In genomic region chr11:133830931-133831907, GRCh38 we compare ENCODE assay signal across 11 cellular contexts. TPM values are rescaled to one million over a fixed set of nuclear protein-coding genes. Genes with fewer than 3 reads are reported as not detected.
DNase-seq lines count a peak whose midpoint lies in the region; ATAC-seq and TF ChIP-seq lines count a peak whose summit lies in the region.
"Had no signal": no experiment of that assay in that cellular context is flagged by ENCODE, and none has a peak within 500 bp of the region (broad histone marks: within the 10 kb centered on the region; RNA-seq: fewer than 3 reads in every experiment).

No MANE protein-coding gene starts in this region.

- H3K4ac ChIP-seq in neuronal stem cell (ENCODE audit: low read length): no peak overlapping the region

- ATAC-seq in HG02938 (IDR thresholded peaks at IDR 0.05; ENCODE audit: unreplicated experiment) (no peak), HG02759 (IDR thresholded peaks at IDR 0.05; ENCODE audit: unreplicated experiment) (no peak)

- no peak overlapping the region for H2BK12ac ChIP-seq in neuronal stem cell (ENCODE audit: low read length)

- no peak overlapping the region for H3K4me3 ChIP-seq in neuronal stem cell (ENCODE audit: low read length in 2 of 2)
- H3K4me3 ChIP-seq: BLaER1 had no signal

- peaks cover 7% of the 10 kb centered on the region for H3K4me1 Mint-ChIP-seq in glutamatergic neuron (ENCODE audit: low read depth, unreplicated experiment)

- H2BK5ac ChIP-seq in neuronal stem cell (ENCODE audit: low read length): no peak overlapping the region

- H2BK120ac ChIP-seq in neuronal stem cell (ENCODE audit: low read depth, low read length): no peak overlapping the region

- no peaks in the 10 kb centered on the region for H3K27me3 ChIP-seq in neuronal stem cell (ENCODE audit: control insufficient read depth in 3 of 3, insufficient read depth in 3 of 3, low read depth in 1 of 3, low read length in 3 of 3)
- H3K27me3 ChIP-seq: BLaER1 had no signal

- peaks cover 14% of the 10 kb centered on the region for H3K27me3 Mint-ChIP-seq in glutamatergic neuron (ENCODE audit: unreplicated experiment)

- H3K36me3 ChIP-seq in neuronal stem cell (replicated peaks in 1 of 2; ENCODE audit: control insufficient read depth in 2 of 2, insufficient read depth in 2 of 2, low read length in 2 of 2): no peaks in the 10 kb centered on the region
- H3K36me3 ChIP-seq: BLaER1 had no signal

- H3K4me3 Mint-ChIP-seq in glutamatergic neuron (ENCODE audit: unreplicated experiment): no peak overlapping the region

- no peak overlapping the region for H3K27ac Mint-ChIP-seq in glutamatergic neuron (ENCODE audit: unreplicated experiment)

- no peaks in the 10 kb centered on the region for H3K79me1 ChIP-seq in neuronal stem cell (ENCODE audit: low read depth, low read length)

- DNase-seq in stimulated activated CD4-positive, alpha-beta T cell treated with anti-CD3 and anti-CD28 coated beads, Interleukin-15, amount 100 ng/mL, for 24 hours: peak; percentile 13
- DNase-seq in stimulated activated CD4-positive, alpha-beta T cell treated with anti-CD3 and anti-CD28 coated beads, Interleukin-2, amount 100 ng/mL, for 48 hours: no peak
- DNase-seq in NCI-H748 (lab: John Stamatoyannopoulos, UW; ENCODE audit: unreplicated experiment) (peak; percentile 53), glutamatergic neuron (peak; percentile 52), neuronal stem cell (ENCODE audit: low spot score) (no peak)
- DNase-seq in activated CD4-positive, alpha-beta T cell treated with anti-CD3 and anti-CD28 coated beads, Interleukin-2, amount 50 U/mL, for 4 hours: no peak

- no peak overlapping the region for H2AK5ac ChIP-seq in neuronal stem cell (ENCODE audit: low read depth, low read length)

- no peak overlapping the region for H3K9ac ChIP-seq in neuronal stem cell (ENCODE audit: low read depth, low read length, poor library complexity)
- H3K9ac ChIP-seq: BLaER1 had no signal

- no peak overlapping the region for H3K14ac ChIP-seq in neuronal stem cell (ENCODE audit: low read length)

- no peaks in the 10 kb centered on the region for H3K36me3 Mint-ChIP-seq in glutamatergic neuron (ENCODE audit: unreplicated experiment)

- no peaks in the 10 kb centered on the region for H3K9me3 ChIP-seq in neuronal stem cell (replicated peaks in 1 of 2; ENCODE audit: control insufficient read depth in 2 of 2, insufficient read depth in 1 of 2, low read depth in 1 of 2, low read length in 2 of 2)
- H3K9me3 ChIP-seq: BLaER1 had no signal

- no peaks in the 10 kb centered on the region for H3K4me1 ChIP-seq in neuronal stem cell (ENCODE audit: control insufficient read depth in 2 of 2, insufficient read depth in 1 of 2, low read depth in 1 of 2, low read length in 2 of 2)

- H2AFZ ChIP-seq in neuronal stem cell (ENCODE audit: low read length): no peak overlapping the region

- no peak overlapping the region for H3K27ac ChIP-seq in neuronal stem cell (replicated peaks; ENCODE audit: low read length)
- H3K27ac ChIP-seq: BLaER1 had no signal

- no peak overlapping the region for H4K8ac ChIP-seq in neuronal stem cell (ENCODE audit: low read depth, low read length)

- no CpG with 5 or more reads among the region's 8 CpGs for WGBS in neuronal stem cell (ENCODE audit: extremely low coverage in 2 of 2, insufficient read length in 2 of 2, insufficient replicate concordance in 1 of 2), 2 donors

- H3K4me2 ChIP-seq in neuronal stem cell (ENCODE audit: insufficient read depth, low read length, poor library complexity, severe bottlenecking): no peak overlapping the region
- H3K4me2 ChIP-seq: BLaER1 had no signal

- no peak overlapping the region for H3K23ac ChIP-seq in neuronal stem cell (ENCODE audit: low read depth, low read length, poor library complexity)

- no peak overlapping the region for H3K18ac ChIP-seq in neuronal stem cell (ENCODE audit: low read length)

- H4K91ac ChIP-seq in neuronal stem cell (ENCODE audit: low read depth, low read length, poor library complexity): no peak overlapping the region

- H2BK15ac ChIP-seq in neuronal stem cell (ENCODE audit: low read length): no peak overlapping the region

- peaks cover 13% of the 10 kb centered on the region for H3K9me3 Mint-ChIP-seq in glutamatergic neuron (ENCODE audit: unreplicated experiment)

- peak; percentile 75 for TF ChIP-seq CTCF in glutamatergic neuron (IDR thresholded peaks at IDR 0.05; ENCODE audit: partially characterized antibody, unreplicated experiment)

RNA-seq across cellular contexts. Expression of gene SPATA19, which starts 14.1 kb away (rescaled TPM):
- not detected for total RNA-seq in glutamatergic neuron (ENCODE audit: unreplicated experiment)
- polyA plus RNA-seq in neuronal stem cell (2013, experiment 1 of 2): not detected
- not detected for polyA plus RNA-seq in neuronal stem cell (2013, experiment 2 of 2)
- total RNA-seq: LHCN-M2; T-helper 1 cell treated with Interleukin-12 subunit alpha and Interleukin-12 subunit beta and Interleukin-4 antibody, amounts not matched to agents 30 ng/mL and 1 ng/mL, for 36 hours had no signal

Comparison
In these comparisons a context has a peak if more than half of its experiments do, and no peak if none do; other contexts are left out.
1. DNase-seq: peak in stimulated activated CD4-positive, alpha-beta T cell treated with anti-CD3 and anti-CD28 coated beads, Interleukin-15, amount 100 ng/mL, for 24 hours (single experiment), NCI-H748 (single experiment) and glutamatergic neuron (single experiment); none in stimulated activated CD4-positive, alpha-beta T cell treated with anti-CD3 and anti-CD28 coated beads, Interleukin-2, amount 100 ng/mL, for 48 hours (0 of 2), activated CD4-positive, alpha-beta T cell treated with anti-CD3 and anti-CD28 coated beads, Interleukin-2, amount 50 U/mL, for 4 hours (0 of 2) and neuronal stem cell (single experiment).